In genomic region chr15:74839526-74840395, GRCh38 we compare ENCODE assay signal across 1 cellular context.
TF ChIP-seq lines count a peak whose summit lies in the region.

No MANE protein-coding gene starts in this region.

TF ChIP-seq in GM12878, 131 proteins besides CTCF, POLR2A, EP300 and RAD21:
- TF ChIP-seq MYB (IDR thresholded peaks at IDR 0.05; ENCODE audit: borderline replicate concordance, low read depth, low read length) = no peak
- TF ChIP-seq, protein P1, sequence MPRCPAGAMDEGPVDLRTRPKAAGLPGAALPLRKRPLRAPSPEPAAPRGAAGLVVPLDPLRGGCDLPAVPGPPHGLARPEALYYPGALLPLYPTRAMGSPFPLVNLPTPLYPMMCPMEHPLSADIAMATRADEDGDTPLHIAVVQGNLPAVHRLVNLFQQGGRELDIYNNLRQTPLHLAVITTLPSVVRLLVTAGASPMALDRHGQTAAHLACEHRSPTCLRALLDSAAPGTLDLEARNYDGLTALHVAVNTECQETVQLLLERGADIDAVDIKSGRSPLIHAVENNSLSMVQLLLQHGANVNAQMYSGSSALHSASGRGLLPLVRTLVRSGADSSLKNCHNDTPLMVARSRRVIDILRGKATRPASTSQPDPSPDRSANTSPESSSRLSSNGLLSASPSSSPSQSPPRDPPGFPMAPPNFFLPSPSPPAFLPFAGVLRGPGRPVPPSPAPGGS (IDR thresholded peaks at IDR 0.05; ENCODE audit: borderline replicate concordance, insufficient read depth, low read depth, low read length, poor library complexity, severe bottlenecking) = no peak
- TF ChIP-seq ZNF274 (IDR thresholded peaks at IDR 0.05; ENCODE audit: insufficient read depth, insufficient read length) = no peak
- no peak for TF ChIP-seq YBX1 (IDR thresholded peaks at IDR 0.05)
- TF ChIP-seq, protein P2, sequence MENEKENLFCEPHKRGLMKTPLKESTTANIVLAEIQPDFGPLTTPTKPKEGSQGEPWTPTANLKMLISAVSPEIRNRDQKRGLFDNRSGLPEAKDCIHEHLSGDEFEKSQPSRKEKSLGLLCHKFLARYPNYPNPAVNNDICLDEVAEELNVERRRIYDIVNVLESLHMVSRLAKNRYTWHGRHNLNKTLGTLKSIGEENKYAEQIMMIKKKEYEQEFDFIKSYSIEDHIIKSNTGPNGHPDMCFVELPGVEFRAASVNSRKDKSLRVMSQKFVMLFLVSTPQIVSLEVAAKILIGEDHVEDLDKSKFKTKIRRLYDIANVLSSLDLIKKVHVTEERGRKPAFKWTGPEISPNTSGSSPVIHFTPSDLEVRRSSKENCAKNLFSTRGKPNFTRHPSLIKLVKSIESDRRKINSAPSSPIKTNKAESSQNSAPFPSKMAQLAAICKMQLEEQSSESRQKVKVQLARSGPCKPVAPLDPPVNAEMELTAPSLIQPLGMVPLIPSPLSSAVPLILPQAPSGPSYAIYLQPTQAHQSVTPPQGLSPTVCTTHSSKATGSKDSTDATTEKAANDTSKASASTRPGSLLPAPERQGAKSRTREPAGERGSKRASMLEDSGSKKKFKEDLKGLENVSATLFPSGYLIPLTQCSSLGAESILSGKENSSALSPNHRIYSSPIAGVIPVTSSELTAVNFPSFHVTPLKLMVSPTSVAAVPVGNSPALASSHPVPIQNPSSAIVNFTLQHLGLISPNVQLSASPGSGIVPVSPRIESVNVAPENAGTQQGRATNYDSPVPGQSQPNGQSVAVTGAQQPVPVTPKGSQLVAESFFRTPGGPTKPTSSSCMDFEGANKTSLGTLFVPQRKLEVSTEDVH (IDR thresholded peaks at IDR 0.05; ENCODE audit: low read depth, partially characterized antibody) = no peak
- TF ChIP-seq SREBF1 (IDR thresholded peaks at IDR 0.05; ENCODE audit: low read length) = no peak
- no peak for TF ChIP-seq BACH1 (IDR thresholded peaks at IDR 0.05; ENCODE audit: borderline replicate concordance)
- no peak for TF ChIP-seq MLLT1 (IDR thresholded peaks at IDR 0.05)
- TF ChIP-seq HDAC2 (IDR thresholded peaks at IDR 0.05) = no peak
- TF ChIP-seq ZNF24 (IDR thresholded peaks at IDR 0.05) = no peak
- TF ChIP-seq CBFB (IDR thresholded peaks at IDR 0.05; ENCODE audit: low read depth) = no peak
- no peak for TF ChIP-seq EZH2 (IDR thresholded peaks at IDR 0.05; ENCODE audit: borderline replicate concordance, control insufficient read depth, low read depth, low read length)
- TF ChIP-seq PAX8 (IDR thresholded peaks at IDR 0.05) = no peak
- TF ChIP-seq CEBPZ (IDR thresholded peaks at IDR 0.05; ENCODE audit: low read depth, low read length) = no peak
